ENCODE assay signal across 1 cellular context in genomic region chr2:19504400-19505198, GRCh38.
TF ChIP-seq lines count a peak whose summit lies in the region.

No MANE protein-coding gene starts in this region.

TF ChIP-seq in HepG2, 621 proteins besides CTCF, POLR2A, EP300 and RAD21 (continued from another document and continues in another):
- TF ChIP-seq ELK4 (CRISPR knock-in tag; IDR thresholded peaks at IDR 0.05; ENCODE audit: borderline replicate concordance), result no peak
- TF ChIP-seq FOSL2 (CRISPR knock-in tag; IDR thresholded peaks at IDR 0.05), result peak; percentile 74
- TF ChIP-seq MAFK (conservative IDR thresholded peaks at IDR 0.05 in 1 of 2, IDR thresholded peaks at IDR 0.05 in 1 of 2; ENCODE audit: low read length in 2 of 2), result no peak
- no peak for TF ChIP-seq ZBTB8A (CRISPR knock-in tag; IDR thresholded peaks at IDR 0.05; ENCODE audit: borderline replicate concordance, low read depth)
- no peak for TF ChIP-seq GABPB1 (CRISPR knock-in tag; IDR thresholded peaks at IDR 0.05)
- no peak for TF ChIP-seq BRCA1 (CRISPR knock-in tag; IDR thresholded peaks at IDR 0.05)
- no peak for TF ChIP-seq ZUFSP (CRISPR knock-in tag; IDR thresholded peaks at IDR 0.05; ENCODE audit: borderline replicate concordance)
- 0 out of 2 replicates have a peak, but pooled peaks have one; percentile 6 for TF ChIP-seq DMAP1 (CRISPR knock-in tag; IDR thresholded peaks at IDR 0.05)
- TF ChIP-seq KDM4B (CRISPR knock-in tag; IDR thresholded peaks at IDR 0.05), result no peak
- TF ChIP-seq IKZF4 (CRISPR knock-in tag; IDR thresholded peaks at IDR 0.05; ENCODE audit: borderline replicate concordance, low read depth, not compliant biosample characterization), result no peak
- TF ChIP-seq ZNF713 (CRISPR knock-in tag; IDR thresholded peaks at IDR 0.05), result no peak
- no peak for TF ChIP-seq ZNF530 (CRISPR knock-in tag; IDR thresholded peaks at IDR 0.05; ENCODE audit: low read depth)
- peak; percentile 82 for TF ChIP-seq FOXA3 (CRISPR knock-in tag; IDR thresholded peaks at IDR 0.05)
- peak; percentile 82 for TF ChIP-seq POLR2G (IDR thresholded peaks at IDR 0.05; ENCODE audit: low read depth, low read length)
- no peak for TF ChIP-seq SMYD3 (CRISPR knock-in tag; IDR thresholded peaks at IDR 0.05)
- TF ChIP-seq GRHL1 (CRISPR knock-in tag; conservative IDR thresholded peaks at IDR 0.05), result no peak
- no peak for TF ChIP-seq MED8 (CRISPR knock-in tag; IDR thresholded peaks at IDR 0.05; ENCODE audit: insufficient replicate concordance)
- no peak for TF ChIP-seq SNAPC5 (CRISPR knock-in tag; IDR thresholded peaks at IDR 0.05; ENCODE audit: borderline replicate concordance)
- no peak for TF ChIP-seq KDM5B (CRISPR knock-in tag; IDR thresholded peaks at IDR 0.05; ENCODE audit: borderline replicate concordance)
- TF ChIP-seq ZNF619 (CRISPR knock-in tag; IDR thresholded peaks at IDR 0.05), result no peak
- no peak for TF ChIP-seq MTF1 (CRISPR knock-in tag; IDR thresholded peaks at IDR 0.05)
- TF ChIP-seq ZNF678 (CRISPR knock-in tag; IDR thresholded peaks at IDR 0.05), result peak; percentile 14; the same call in 1 of the 2 replicates
- TF ChIP-seq SP2 (CRISPR knock-in tag; IDR thresholded peaks at IDR 0.05), result no peak
- TF ChIP-seq HOXA9 (CRISPR knock-in tag; IDR thresholded peaks at IDR 0.05; ENCODE audit: borderline replicate concordance), result peak; percentile 53; the same call in 1 of the 2 replicates
- TF ChIP-seq ZNF549 (CRISPR knock-in tag; IDR thresholded peaks at IDR 0.05), result no peak
- TF ChIP-seq PLSCR1 (CRISPR knock-in tag; IDR thresholded peaks at IDR 0.05; ENCODE audit: borderline replicate concordance), result no peak
- no peak for TF ChIP-seq ZNF121 (CRISPR knock-in tag; IDR thresholded peaks at IDR 0.05)
- no peak for TF ChIP-seq TOPORS (CRISPR knock-in tag; IDR thresholded peaks at IDR 0.05)
- no peak for TF ChIP-seq ZNF280B (CRISPR knock-in tag; IDR thresholded peaks at IDR 0.05; ENCODE audit: borderline replicate concordance)
- no peak for TF ChIP-seq ZNF83 (CRISPR knock-in tag; IDR thresholded peaks at IDR 0.05; ENCODE audit: borderline replicate concordance)
- TF ChIP-seq ZNF709 (CRISPR knock-in tag; IDR thresholded peaks at IDR 0.05), result no peak
- no peak for TF ChIP-seq NRL (CRISPR knock-in tag; IDR thresholded peaks at IDR 0.05; ENCODE audit: borderline replicate concordance)
- TF ChIP-seq GLMP (CRISPR knock-in tag; IDR thresholded peaks at IDR 0.05; ENCODE audit: borderline replicate concordance), result no peak
- peak; percentile 84 for TF ChIP-seq ARID3A (IDR thresholded peaks at IDR 0.05; ENCODE audit: low read depth, low read length)
- no peak; the same call in 1 of the 2 replicates for TF ChIP-seq ZNF615 (CRISPR knock-in tag; IDR thresholded peaks at IDR 0.05; ENCODE audit: borderline replicate concordance)
- TF ChIP-seq ZFP1 (CRISPR knock-in tag; IDR thresholded peaks at IDR 0.05), result no peak
- TF ChIP-seq TEAD3 (CRISPR knock-in tag; optimal IDR thresholded peaks at IDR 0.05; ENCODE audit: borderline replicate concordance), result peak; percentile 53
- no peak for TF ChIP-seq NFIB (CRISPR knock-in tag; IDR thresholded peaks at IDR 0.05; ENCODE audit: borderline replicate concordance)
- no peak for TF ChIP-seq ZNF232 (CRISPR knock-in tag; IDR thresholded peaks at IDR 0.05; ENCODE audit: borderline replicate concordance)
- TF ChIP-seq ZNF660 (CRISPR knock-in tag; IDR thresholded peaks at IDR 0.05; ENCODE audit: borderline replicate concordance, low read depth), result no peak
- no peak for TF ChIP-seq PRPF4 (IDR thresholded peaks at IDR 0.05; ENCODE audit: low read depth, low read length, poor library complexity, severe bottlenecking)
- no peak for TF ChIP-seq BHLHE40 (IDR thresholded peaks at IDR 0.05; ENCODE audit: low read length)
- TF ChIP-seq HES4 (CRISPR knock-in tag; IDR thresholded peaks at IDR 0.05; ENCODE audit: borderline replicate concordance), result no peak
- TF ChIP-seq ZNF292 (CRISPR knock-in tag; IDR thresholded peaks at IDR 0.05; ENCODE audit: borderline replicate concordance, low read depth), result peak; percentile 84; the same call in 1 of the 2 replicates
- TF ChIP-seq ZNF691 (CRISPR knock-in tag; IDR thresholded peaks at IDR 0.05; ENCODE audit: borderline replicate concordance, low read depth), result peak; percentile 45; the same call in 1 of the 2 replicates
- peak; percentile 88 for TF ChIP-seq MEIS2 (CRISPR knock-in tag; IDR thresholded peaks at IDR 0.05)
- no peak; the same call in 1 of the 2 replicates for TF ChIP-seq KLF11 (CRISPR knock-in tag; IDR thresholded peaks at IDR 0.05)
- TF ChIP-seq ZSCAN25 (CRISPR knock-in tag; IDR thresholded peaks at IDR 0.05), result no peak
- TF ChIP-seq ZNF747 (CRISPR knock-in tag; IDR thresholded peaks at IDR 0.05; ENCODE audit: borderline replicate concordance), result no peak
- TF ChIP-seq E2F1 (CRISPR knock-in tag; IDR thresholded peaks at IDR 0.05), result no peak
- no peak for TF ChIP-seq ZNF816 (CRISPR knock-in tag; IDR thresholded peaks at IDR 0.05; ENCODE audit: borderline replicate concordance)
- TF ChIP-seq ZNF205 (CRISPR knock-in tag; IDR thresholded peaks at IDR 0.05), result no peak
- no peak for TF ChIP-seq ZNF10 (CRISPR knock-in tag; IDR thresholded peaks at IDR 0.05; ENCODE audit: borderline replicate concordance, low read depth)
- no peak for TF ChIP-seq SRSF1 (optimal IDR thresholded peaks at IDR 0.05; ENCODE audit: low read depth, low read length)
- TF ChIP-seq ZNF766 (CRISPR knock-in tag; IDR thresholded peaks at IDR 0.05; ENCODE audit: borderline replicate concordance), result no peak
- TF ChIP-seq ZNF180 (CRISPR knock-in tag; IDR thresholded peaks at IDR 0.05; ENCODE audit: borderline replicate concordance, low read depth), result no peak
- no peak for TF ChIP-seq KAT7 (CRISPR knock-in tag; IDR thresholded peaks at IDR 0.05; ENCODE audit: borderline replicate concordance)
- TF ChIP-seq ZSCAN20 (CRISPR knock-in tag; IDR thresholded peaks at IDR 0.05; ENCODE audit: borderline replicate concordance), result no peak
- no peak for TF ChIP-seq CBX2 (IDR thresholded peaks at IDR 0.05; ENCODE audit: low read depth, low read length)
- no peak for TF ChIP-seq CBX2 (CRISPR knock-in tag; IDR thresholded peaks at IDR 0.05; ENCODE audit: low read depth)
- no peak for TF ChIP-seq SKI (IDR thresholded peaks at IDR 0.05; ENCODE audit: partially characterized antibody)
- TF ChIP-seq POLR2AphosphoS5 (IDR thresholded peaks at IDR 0.05; ENCODE audit: low read depth, low read length), result peak; percentile 73
- TF ChIP-seq REL (CRISPR knock-in tag; conservative IDR thresholded peaks at IDR 0.05), result no peak
- peak; percentile 28; the same call in 1 of the 2 replicates for TF ChIP-seq TOE1 (CRISPR knock-in tag; IDR thresholded peaks at IDR 0.05)
- TF ChIP-seq ZNF558 (CRISPR knock-in tag; IDR thresholded peaks at IDR 0.05; ENCODE audit: borderline replicate concordance), result no peak
- TF ChIP-seq GZF1 (CRISPR knock-in tag; IDR thresholded peaks at IDR 0.05), result no peak
- TF ChIP-seq HMGA1 (CRISPR knock-in tag; conservative IDR thresholded peaks at IDR 0.05), result no peak
- no peak for TF ChIP-seq IRX3 (CRISPR knock-in tag; IDR thresholded peaks at IDR 0.05; ENCODE audit: borderline replicate concordance, low read depth)
- TF ChIP-seq MAFF (IDR thresholded peaks at IDR 0.05; ENCODE audit: low read depth, low read length), result no peak
- no peak for TF ChIP-seq NFYC (CRISPR knock-in tag; IDR thresholded peaks at IDR 0.05)
- TF ChIP-seq ZNF557 (CRISPR knock-in tag; IDR thresholded peaks at IDR 0.05), result no peak
- TF ChIP-seq ZNF788 (CRISPR knock-in tag; IDR thresholded peaks at IDR 0.05; ENCODE audit: borderline replicate concordance), result no peak
- peak; percentile 82 for TF ChIP-seq ZMYM4 (CRISPR knock-in tag; IDR thresholded peaks at IDR 0.05)
